In the genomic region with DNA sequence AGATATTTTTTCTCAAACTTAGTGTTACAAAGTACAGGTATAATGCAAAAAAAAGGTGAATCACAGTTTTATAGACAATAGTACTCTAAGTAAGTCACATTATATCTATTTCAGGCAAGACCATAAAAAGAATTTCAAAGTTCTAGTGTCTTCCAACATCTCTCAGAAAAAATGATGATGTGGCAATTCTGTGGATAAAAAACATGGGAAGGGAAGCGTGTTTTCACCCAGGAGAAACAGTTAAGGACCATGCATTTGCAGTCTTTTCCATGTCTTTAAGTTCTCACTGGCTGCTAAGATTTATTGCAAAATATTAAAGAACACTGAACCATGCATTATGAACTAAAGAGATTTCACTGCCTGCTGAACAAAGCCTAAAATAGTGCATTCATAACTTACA, we compare ENCODE assay signal across 10 cellular contexts. TPM values are rescaled to one million over a fixed set of nuclear protein-coding genes. Genes with fewer than 3 reads are reported as not detected.
DNase-seq lines count a peak whose midpoint lies in the region; ATAC-seq and TF ChIP-seq lines count a peak whose summit lies in the region.
"Had no signal": no experiment of that assay in that cellular context is flagged by ENCODE, and none has a peak within 500 bp of the region (broad histone marks: within the 10 kb centered on the region; RNA-seq: fewer than 3 reads in every experiment).

No MANE protein-coding gene starts in this region.

- H3K9me3 ChIP-seq in iPS-18a (ENCODE audit: control insufficient read depth, low read depth, low read length), result no peaks in the 10 kb centered on the region

- H3K4me1 ChIP-seq in ACC112 (ENCODE audit: control insufficient read depth, insufficient read depth, low read length, unreplicated experiment), result peaks cover 25% of the 10 kb centered on the region
- H3K4me1 ChIP-seq in GM23338 (ENCODE audit: insufficient read depth), result peaks cover 16% of the 10 kb centered on the region
- peaks cover 10% of the 10 kb centered on the region for H3K4me1 ChIP-seq in iPS-18a (ENCODE audit: control insufficient read depth, low read depth, low read length)

- H3K79me2 ChIP-seq in ACC112 (ENCODE audit: control insufficient read depth, insufficient read depth, low read length, unreplicated experiment) (peaks cover 59% of the 10 kb centered on the region), GM23338 (replicated peaks; ENCODE audit: insufficient read depth) (peaks cover 60% of the 10 kb centered on the region)

- no peaks in the 10 kb centered on the region for H3F3A ChIP-seq in GM23338 (replicated peaks; ENCODE audit: low read depth)

- H3K9ac ChIP-seq in iPS-18a (ENCODE audit: low read length), result no peak overlapping the region

- H3K27me3 ChIP-seq in ACC112 (ENCODE audit: insufficient read depth, low read length) (no peaks in the 10 kb centered on the region), GM23338 (ENCODE audit: insufficient read depth) (no peaks in the 10 kb centered on the region), iPS-18a (ENCODE audit: control insufficient read depth, insufficient read depth, low read length) (no peaks in the 10 kb centered on the region)

- H2AFZ ChIP-seq in ACC112 (ENCODE audit: low read length, unreplicated experiment) (no peak overlapping the region), GM23338 (no peak overlapping the region)

- ATAC-seq in GM23338, result no peak
- ATAC-seq in GM19023 (IDR thresholded peaks at IDR 0.05; ENCODE audit: unreplicated experiment), result no peak
- ATAC-seq: activated CD4-positive, CD25-positive, alpha-beta regulatory T cell treated with anti-CD3 and anti-CD28 coated beads, Interleukin-2, amount 50 U/mL, for 24 hours had no signal

- no peak overlapping the region for H3K27ac ChIP-seq in ACC112 (ENCODE audit: low read depth, low read length)
- no peak overlapping the region for H3K27ac ChIP-seq in GM23338 (ENCODE audit: low read depth)
- H3K27ac ChIP-seq in iPS-18a (ENCODE audit: low read length), result no peak overlapping the region

- H3K36me3 ChIP-seq in ACC112 (ENCODE audit: insufficient read depth, low read length), result peaks cover 22% of the 10 kb centered on the region
- H3K36me3 ChIP-seq in GM23338 (ENCODE audit: insufficient read depth), result peaks cover 37% of the 10 kb centered on the region
- H3K36me3 ChIP-seq in iPS-18a (ENCODE audit: control insufficient read depth, low read depth, low read length), result peaks cover 28% of the 10 kb centered on the region

- H3K4me1 Mint-ChIP-seq in GM23338, result peaks cover 12% of the 10 kb centered on the region
- H3K4me1 Mint-ChIP-seq in activated T-helper 1 cell treated with anti-CD3 and anti-CD28 coated beads, Interleukin-12 subunit alpha, Interleukin-12 subunit beta, Interleukin-2, Interleukin-4 antibody, amounts not matched to agents 30 ng/mL and 10 ng/mL and 1 ng/mL, durations not matched to agents 14 hours and 24 hours and 36 hours (ENCODE audit: low read depth), result peaks cover 43% of the 10 kb centered on the region

- H3K36me3 Mint-ChIP-seq in GM23338 (ENCODE audit: low read depth), result peaks cover 38% of the 10 kb centered on the region
- H3K36me3 Mint-ChIP-seq in activated T-helper 1 cell treated with anti-CD3 and anti-CD28 coated beads, Interleukin-12 subunit alpha, Interleukin-12 subunit beta, Interleukin-2, Interleukin-4 antibody, amounts not matched to agents 30 ng/mL and 10 ng/mL and 1 ng/mL, durations not matched to agents 14 hours and 24 hours and 36 hours (ENCODE audit: low read depth), result peaks cover 40% of the 10 kb centered on the region

- DNase-seq in GM23338 (ENCODE audit: low spot score) (no peak), SIG-M5 treated with dmso at 0.1 percent for 504 hours (lab: John Stamatoyannopoulos, UW; ENCODE audit: unreplicated experiment) (no peak), NCI-H2171 treated with DMSO at 0.1 percent for 48 hours (lab: John Stamatoyannopoulos, UW) (no peak), amniotic stem cell (lab: John Stamatoyannopoulos, UW) (no peak)
- no peak for DNase-seq in activated T-helper 1 cell treated with anti-CD3 and anti-CD28 coated beads, Interleukin-12 subunit alpha, Interleukin-12 subunit beta, Interleukin-2, Interleukin-4 antibody, amounts not matched to agents 30 ng/mL and 10 ng/mL and 1 ng/mL, durations not matched to agents 14 hours and 24 hours and 36 hours (ENCODE audit: low spot score)
- DNase-seq: NCI-H446 treated with DMSO at 0.1 percent for 48 hours had no signal

- peaks cover 3% of the 10 kb centered on the region for H3K27me3 Mint-ChIP-seq in GM23338 (ENCODE audit: insufficient read depth, low read depth, poor library complexity)
- no peaks in the 10 kb centered on the region for H3K27me3 Mint-ChIP-seq in activated T-helper 1 cell treated with anti-CD3 and anti-CD28 coated beads, Interleukin-12 subunit alpha, Interleukin-12 subunit beta, Interleukin-2, Interleukin-4 antibody, amounts not matched to agents 30 ng/mL and 10 ng/mL and 1 ng/mL, durations not matched to agents 14 hours and 24 hours and 36 hours (ENCODE audit: insufficient read depth)

- H3K4me3 ChIP-seq in ACC112 (ENCODE audit: low read depth, low read length) (peak overlapping the region; percentile 98), GM23338 (peak overlapping the region; percentile 91), iPS-18a (ENCODE audit: low read length) (peak overlapping the region; percentile 80)

- H3K4me2 ChIP-seq in GM23338, result peak overlapping the region; percentile 90

- peaks cover 14% of the 10 kb centered on the region for H4K20me1 ChIP-seq in GM23338 (replicated peaks; ENCODE audit: insufficient read depth)

- TF ChIP-seq CTCF in GM23338 (conservative IDR thresholded peaks at IDR 0.05; ENCODE audit: low read depth in 2 of 2), result no peak

- intact Hi-C loops in activated T-helper 1 cell treated with anti-CD3 and anti-CD28 coated beads, Interleukin-12 subunit alpha, Interleukin-12 subunit beta, Interleukin-2, Interleukin-4 antibody, amounts not matched to agents 30 ng/mL and 10 ng/mL and 1 ng/mL, durations not matched to agents 14 hours and 24 hours and 36 hours (cut with micrococcal nuclease), result loop anchor here (5.0 kb wide), 2 partner anchors 416 to 601 kb away; partner anchors contain the start of genes BMP6 and TXNDC5

- H3K9me3 Mint-ChIP-seq in GM23338, result no peaks in the 10 kb centered on the region
- H3K9me3 Mint-ChIP-seq in activated T-helper 1 cell treated with anti-CD3 and anti-CD28 coated beads, Interleukin-12 subunit alpha, Interleukin-12 subunit beta, Interleukin-2, Interleukin-4 antibody, amounts not matched to agents 30 ng/mL and 10 ng/mL and 1 ng/mL, durations not matched to agents 14 hours and 24 hours and 36 hours, result peaks cover 8% of the 10 kb centered on the region

- H3K4me3 Mint-ChIP-seq in GM23338, result peak overlapping the region; percentile 94
- H3K4me3 Mint-ChIP-seq in activated T-helper 1 cell treated with anti-CD3 and anti-CD28 coated beads, Interleukin-12 subunit alpha, Interleukin-12 subunit beta, Interleukin-2, Interleukin-4 antibody, amounts not matched to agents 30 ng/mL and 10 ng/mL and 1 ng/mL, durations not matched to agents 14 hours and 24 hours and 36 hours, result peak overlapping the region; percentile 98

- no peaks in the 10 kb centered on the region; the same call in 1 of the 2 replicates for H3K9me2 ChIP-seq in GM23338 (ENCODE audit: insufficient read depth)

- H3K27ac Mint-ChIP-seq in GM23338, result no peak overlapping the region; the same call in 1 of the 2 replicates
- H3K27ac Mint-ChIP-seq in activated T-helper 1 cell treated with anti-CD3 and anti-CD28 coated beads, Interleukin-12 subunit alpha, Interleukin-12 subunit beta, Interleukin-2, Interleukin-4 antibody, amounts not matched to agents 30 ng/mL and 10 ng/mL and 1 ng/mL, durations not matched to agents 14 hours and 24 hours and 36 hours, result peak overlapping the region; percentile 56

TF ChIP-seq in GM23338, 12 proteins besides CTCF, POLR2A, EP300 and RAD21 (continues in another document):
- TF ChIP-seq ZNF114 (CRISPR knock-in tag; IDR thresholded peaks at IDR 0.05) (no peak), EZH2 (IDR thresholded peaks at IDR 0.05; ENCODE audit: low read depth, unreplicated experiment) (no peak), ZNF331 (CRISPR knock-in tag; IDR thresholded peaks at IDR 0.05; ENCODE audit: low read depth) (no peak), JUNB (IDR thresholded peaks at IDR 0.05; ENCODE audit: unreplicated experiment) (no peak), EZH2phosphoT487 (IDR thresholded peaks at IDR 0.05; ENCODE audit: unreplicated experiment) (no peak), NANOG (IDR thresholded peaks at IDR 0.05; ENCODE audit: borderline replicate concordance) (no peak), CREB1 (CRISPR knock-in tag; IDR thresholded peaks at IDR 0.05; ENCODE audit: low read depth) (no peak), POLR2AphosphoS5 (IDR thresholded peaks at IDR 0.05; ENCODE audit: low read depth) (no peak), STAT1 (IDR thresholded peaks at IDR 0.05; ENCODE audit: unreplicated experiment) (no peak)
- TF ChIP-seq, protein P1, sequence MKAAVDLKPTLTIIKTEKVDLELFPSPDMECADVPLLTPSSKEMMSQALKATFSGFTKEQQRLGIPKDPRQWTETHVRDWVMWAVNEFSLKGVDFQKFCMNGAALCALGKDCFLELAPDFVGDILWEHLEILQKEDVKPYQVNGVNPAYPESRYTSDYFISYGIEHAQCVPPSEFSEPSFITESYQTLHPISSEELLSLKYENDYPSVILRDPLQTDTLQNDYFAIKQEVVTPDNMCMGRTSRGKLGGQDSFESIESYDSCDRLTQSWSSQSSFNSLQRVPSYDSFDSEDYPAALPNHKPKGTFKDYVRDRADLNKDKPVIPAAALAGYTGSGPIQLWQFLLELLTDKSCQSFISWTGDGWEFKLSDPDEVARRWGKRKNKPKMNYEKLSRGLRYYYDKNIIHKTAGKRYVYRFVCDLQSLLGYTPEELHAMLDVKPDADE (IDR thresholded peaks at IDR 0.05), result no peak

RNA-seq across cellular contexts. Expression of gene SSR1, which starts 1.8 kb away (rescaled TPM):
- total RNA-seq in GM23338 (2014; rRNA removed; shearing (Covaris generic)), result 70.2 and 96.8 TPM in 2 replicates
- polyA plus RNA-seq in GM23338 (2016; fragmentation: Nextera tagmentation; extraction: Ambion mirVana), result 59.3 and 65.3 TPM in 2 replicates
- 160 and 168 TPM in 2 replicates for total RNA-seq in activated T-helper 1 cell treated with anti-CD3 and anti-CD28 coated beads, Interleukin-12 subunit alpha, Interleukin-12 subunit beta, Interleukin-2, Interleukin-4 antibody, amounts not matched to agents 30 ng/mL and 10 ng/mL and 1 ng/mL, durations not matched to agents 14 hours and 24 hours and 36 hours
